Comparison of ENCODE assay signal across 1 cellular context in the genomic region with DNA sequence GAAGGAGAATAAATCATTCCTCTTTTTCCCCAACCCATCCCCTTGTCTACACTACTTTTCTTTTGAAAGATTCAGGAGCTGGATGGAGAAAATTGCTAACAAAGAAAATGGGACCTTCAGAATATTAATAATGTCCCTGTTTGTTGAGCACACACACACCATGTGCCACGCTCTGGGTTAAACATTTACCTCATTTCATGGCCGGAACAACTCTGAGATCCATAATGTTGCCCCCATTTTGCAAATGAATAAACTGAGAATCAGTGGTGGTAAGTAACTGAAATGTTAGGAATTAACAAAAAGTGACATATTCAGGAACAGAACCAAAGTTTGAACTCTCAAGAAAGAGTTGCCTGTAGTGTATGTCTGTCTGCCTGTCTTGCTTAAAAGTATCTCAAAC.
TF ChIP-seq lines count a peak whose summit lies in the region.

No MANE protein-coding gene starts in this region.

TF ChIP-seq in HEK293, 187 proteins besides CTCF, POLR2A, EP300 and RAD21 (continued from another document):
- TF ChIP-seq, protein P1, sequence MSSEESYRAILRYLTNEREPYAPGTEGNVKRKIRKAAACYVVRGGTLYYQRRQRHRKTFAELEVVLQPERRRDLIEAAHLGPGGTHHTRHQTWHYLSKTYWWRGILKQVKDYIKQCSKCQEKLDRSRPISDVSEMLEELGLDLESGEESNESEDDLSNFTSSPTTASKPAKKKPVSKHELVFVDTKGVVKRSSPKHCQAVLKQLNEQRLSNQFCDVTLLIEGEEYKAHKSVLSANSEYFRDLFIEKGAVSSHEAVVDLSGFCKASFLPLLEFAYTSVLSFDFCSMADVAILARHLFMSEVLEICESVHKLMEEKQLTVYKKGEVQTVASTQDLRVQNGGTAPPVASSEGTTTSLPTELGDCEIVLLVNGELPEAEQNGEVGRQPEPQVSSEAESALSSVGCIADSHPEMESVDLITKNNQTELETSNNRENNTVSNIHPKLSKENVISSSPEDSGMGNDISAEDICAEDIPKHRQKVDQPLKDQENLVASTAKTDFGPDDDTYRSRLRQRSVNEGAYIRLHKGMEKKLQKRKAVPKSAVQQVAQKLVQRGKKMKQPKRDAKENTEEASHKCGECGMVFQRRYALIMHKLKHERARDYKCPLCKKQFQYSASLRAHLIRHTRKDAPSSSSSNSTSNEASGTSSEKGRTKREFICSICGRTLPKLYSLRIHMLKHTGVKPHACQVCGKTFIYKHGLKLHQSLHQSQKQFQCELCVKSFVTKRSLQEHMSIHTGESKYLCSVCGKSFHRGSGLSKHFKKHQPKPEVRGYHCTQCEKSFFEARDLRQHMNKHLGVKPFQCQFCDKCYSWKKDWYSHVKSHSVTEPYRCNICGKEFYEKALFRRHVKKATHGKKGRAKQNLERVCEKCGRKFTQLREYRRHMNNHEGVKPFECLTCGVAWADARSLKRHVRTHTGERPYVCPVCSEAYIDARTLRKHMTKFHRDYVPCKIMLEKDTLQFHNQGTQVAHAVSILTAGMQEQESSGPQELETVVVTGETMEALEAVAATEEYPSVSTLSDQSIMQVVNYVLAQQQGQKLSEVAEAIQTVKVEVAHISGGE (tag by site-specific recombination; conservative IDR thresholded peaks at IDR 0.05; ENCODE audit: low read depth): no peak
- TF ChIP-seq BCL11A (tag by site-specific recombination; IDR thresholded peaks at IDR 0.05; ENCODE audit: low read depth) (no peak), ZXDB (tag by site-specific recombination; IDR thresholded peaks at IDR 0.05) (no peak), ZNF221 (tag by site-specific recombination; IDR thresholded peaks at IDR 0.05; ENCODE audit: borderline replicate concordance) (no peak), ZNF747 (tag by site-specific recombination; IDR thresholded peaks at IDR 0.05) (no peak), ZNF223 (tag by site-specific recombination; IDR thresholded peaks at IDR 0.05) (no peak), ZNF266 (tag by site-specific recombination; IDR thresholded peaks at IDR 0.05; ENCODE audit: low read depth) (no peak), ZFP69B (tag by site-specific recombination; IDR thresholded peaks at IDR 0.05) (no peak), KLF10 (tag by site-specific recombination; IDR thresholded peaks at IDR 0.05) (no peak)
- TF ChIP-seq, protein P2, sequence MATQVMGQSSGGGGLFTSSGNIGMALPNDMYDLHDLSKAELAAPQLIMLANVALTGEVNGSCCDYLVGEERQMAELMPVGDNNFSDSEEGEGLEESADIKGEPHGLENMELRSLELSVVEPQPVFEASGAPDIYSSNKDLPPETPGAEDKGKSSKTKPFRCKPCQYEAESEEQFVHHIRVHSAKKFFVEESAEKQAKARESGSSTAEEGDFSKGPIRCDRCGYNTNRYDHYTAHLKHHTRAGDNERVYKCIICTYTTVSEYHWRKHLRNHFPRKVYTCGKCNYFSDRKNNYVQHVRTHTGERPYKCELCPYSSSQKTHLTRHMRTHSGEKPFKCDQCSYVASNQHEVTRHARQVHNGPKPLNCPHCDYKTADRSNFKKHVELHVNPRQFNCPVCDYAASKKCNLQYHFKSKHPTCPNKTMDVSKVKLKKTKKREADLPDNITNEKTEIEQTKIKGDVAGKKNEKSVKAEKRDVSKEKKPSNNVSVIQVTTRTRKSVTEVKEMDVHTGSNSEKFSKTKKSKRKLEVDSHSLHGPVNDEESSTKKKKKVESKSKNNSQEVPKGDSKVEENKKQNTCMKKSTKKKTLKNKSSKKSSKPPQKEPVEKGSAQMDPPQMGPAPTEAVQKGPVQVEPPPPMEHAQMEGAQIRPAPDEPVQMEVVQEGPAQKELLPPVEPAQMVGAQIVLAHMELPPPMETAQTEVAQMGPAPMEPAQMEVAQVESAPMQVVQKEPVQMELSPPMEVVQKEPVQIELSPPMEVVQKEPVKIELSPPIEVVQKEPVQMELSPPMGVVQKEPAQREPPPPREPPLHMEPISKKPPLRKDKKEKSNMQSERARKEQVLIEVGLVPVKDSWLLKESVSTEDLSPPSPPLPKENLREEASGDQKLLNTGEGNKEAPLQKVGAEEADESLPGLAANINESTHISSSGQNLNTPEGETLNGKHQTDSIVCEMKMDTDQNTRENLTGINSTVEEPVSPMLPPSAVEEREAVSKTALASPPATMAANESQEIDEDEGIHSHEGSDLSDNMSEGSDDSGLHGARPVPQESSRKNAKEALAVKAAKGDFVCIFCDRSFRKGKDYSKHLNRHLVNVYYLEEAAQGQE (tag by site-specific recombination; IDR thresholded peaks at IDR 0.05): no peak
- TF ChIP-seq, protein P3, sequence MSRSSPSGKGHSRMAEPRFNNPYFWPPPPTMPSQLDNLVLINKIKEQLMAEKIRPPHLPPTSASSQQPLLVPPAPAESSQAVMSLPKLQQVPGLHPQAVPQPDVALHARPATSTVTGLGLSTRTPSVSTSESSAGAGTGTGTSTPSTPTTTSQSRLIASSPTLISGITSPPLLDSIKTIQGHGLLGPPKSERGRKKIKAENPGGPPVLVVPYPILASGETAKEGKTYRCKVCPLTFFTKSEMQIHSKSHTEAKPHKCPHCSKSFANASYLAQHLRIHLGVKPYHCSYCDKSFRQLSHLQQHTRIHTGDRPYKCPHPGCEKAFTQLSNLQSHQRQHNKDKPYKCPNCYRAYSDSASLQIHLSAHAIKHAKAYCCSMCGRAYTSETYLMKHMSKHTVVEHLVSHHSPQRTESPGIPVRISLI (tag by site-specific recombination; IDR thresholded peaks at IDR 0.05): no peak
